Comparison of ENCODE assay signal across 9 cellular contexts in the genomic region with DNA sequence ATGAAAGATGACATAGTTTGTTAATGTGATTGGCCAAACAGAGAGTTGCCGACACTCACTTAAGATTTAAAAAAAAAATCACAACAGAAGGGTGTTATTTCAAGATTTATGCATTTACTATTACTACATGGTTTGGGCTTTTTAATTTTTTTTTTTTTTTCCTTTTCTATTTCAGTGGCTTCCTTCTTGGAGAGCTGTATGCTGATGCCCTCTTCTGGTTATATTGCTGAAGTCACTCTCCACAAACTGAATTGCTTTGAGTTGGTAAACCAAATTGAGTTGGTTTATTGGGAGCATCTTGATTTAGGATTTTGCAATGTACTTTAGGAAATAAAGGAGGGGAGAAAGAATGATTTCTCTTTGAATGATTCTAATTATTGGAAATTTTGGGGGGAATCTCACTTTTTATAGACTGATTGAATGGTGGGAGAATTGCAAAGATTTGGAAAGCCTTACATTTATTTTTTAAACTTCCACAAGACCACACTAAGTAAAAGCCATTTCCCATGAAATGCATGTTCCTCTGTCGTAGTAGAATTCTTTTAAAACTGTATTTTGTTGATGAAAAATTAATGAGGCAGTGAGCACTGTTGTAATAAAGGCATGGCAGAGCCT.
A peak's percentile ranks its signal among the peaks of the same experiment; 100 is the strongest.
DNase-seq lines count a peak whose midpoint lies in the region; ATAC-seq, FAIRE-seq and TF ChIP-seq lines count a peak whose summit lies in the region.
"Had no signal": no experiment of that assay in that cellular context is flagged by ENCODE, and none has a peak within 500 bp of the region (broad histone marks: within the 10 kb centered on the region; RNA-seq: fewer than 3 reads in every experiment).

No MANE protein-coding gene starts in this region.

- no peak overlapping the region for H3K4me3 Mint-ChIP-seq in WTC11
- H3K4me3 Mint-ChIP-seq in activated T-cell treated with anti-CD3 and anti-CD28 coated beads, Interleukin-2, amount 50 U/mL, for 4 hours: no peak overlapping the region

- H3K9me3 Mint-ChIP-seq in WTC11: no peaks in the 10 kb centered on the region
- no peaks in the 10 kb centered on the region for H3K9me3 Mint-ChIP-seq in activated T-cell treated with anti-CD3 and anti-CD28 coated beads, Interleukin-2, amount 50 U/mL, for 4 hours

- H3K36me3 ChIP-seq in kidney (ENCODE audit: control insufficient read depth in 1 of 2, insufficient read depth in 2 of 2, low read length in 2 of 2): no peaks in the 10 kb centered on the region

- peaks cover 4% of the 10 kb centered on the region for H3K27me3 Mint-ChIP-seq in WTC11 (ENCODE audit: low read depth)
- no peaks in the 10 kb centered on the region for H3K27me3 Mint-ChIP-seq in activated T-cell treated with anti-CD3 and anti-CD28 coated beads, Interleukin-2, amount 50 U/mL, for 4 hours (ENCODE audit: low read depth)

- no peak for TF ChIP-seq CTCF in WTC11 (IDR thresholded peaks at IDR 0.05)
- peak; percentile 30 for TF ChIP-seq CTCF in kidney (IDR thresholded peaks at IDR 0.05; ENCODE audit: borderline replicate concordance, extremely low read depth, insufficient read depth)
- TF ChIP-seq CTCF in coronary artery (IDR thresholded peaks at IDR 0.05): no peak

- CTCF ChIA-PET in WTC11 (lab: Charles Lee): interaction anchor here (0.6 to 1.8 kb wide), 21 partner anchors 10 to 234 kb away, joined by 3 to 11 read pairs (median 4); no protein-coding TSS in a partner anchor

- H3K36me3 Mint-ChIP-seq in WTC11: no peaks in the 10 kb centered on the region
- no peaks in the 10 kb centered on the region for H3K36me3 Mint-ChIP-seq in activated T-cell treated with anti-CD3 and anti-CD28 coated beads, Interleukin-2, amount 50 U/mL, for 4 hours (ENCODE audit: insufficient read depth)

- DNase-seq in ACHN (peak; percentile 24), H4 (ENCODE audit: low spot score) (peak; percentile 36), WTC11 (ENCODE audit: low spot score) (no peak), kidney (no peak), coronary artery (ENCODE audit: low spot score) (no peak), islet precursor cell (no peak)
- no peak for DNase-seq in activated T-cell treated with anti-CD3 and anti-CD28 coated beads, Interleukin-2, amount 50 U/mL, for 4 hours
- DNase-seq: NCI-H2081 had no signal

- peaks cover 20% of the 10 kb centered on the region for H3K4me1 Mint-ChIP-seq in WTC11
- no peaks in the 10 kb centered on the region for H3K4me1 Mint-ChIP-seq in activated T-cell treated with anti-CD3 and anti-CD28 coated beads, Interleukin-2, amount 50 U/mL, for 4 hours (ENCODE audit: low read depth)

- intact Hi-C loops in kidney (cut with DNase I): no loop called here

- no peak overlapping the region for H3K9ac ChIP-seq in kidney (ENCODE audit: low read length in 2 of 2)

- no peaks in the 10 kb centered on the region for H3K4me1 ChIP-seq in kidney (ENCODE audit: control insufficient read depth in 1 of 2, insufficient read depth in 1 of 2, low read depth in 1 of 2, low read length in 2 of 2)

- H3K27ac ChIP-seq in kidney (ENCODE audit: low read depth in 2 of 2, low read length in 2 of 2) (no peak overlapping the region), coronary artery (no peak overlapping the region)

- H3K4me3 ChIP-seq in kidney (ENCODE audit: low read length in 2 of 2): no peak overlapping the region
- H3K4me3 ChIP-seq in coronary artery: no peak overlapping the region

- no peak for FAIRE-seq in kidney (lab: Jason Lieb, UNC)

- H3K9me3 ChIP-seq in kidney (ENCODE audit: control insufficient read depth in 1 of 2, low read length in 2 of 2): no peaks in the 10 kb centered on the region

- 0 out of 2 replicates have a peak overlapping the region, but pooled peaks have one; percentile 77 for H3K27ac Mint-ChIP-seq in WTC11

- in situ Hi-C loops in ACHN (cut with HindIII; ENCODE audit: low pct_ligation_motif_present, low pct_unique_long_range_greater_than_20kb, low sequenced_read_pairs): no loop called here

- POLR2A ChIA-PET in WTC11 (lab: Charles Lee): interaction anchor here (0.7 kb wide), 1 partner anchor 141 kb away, joined by 6 read pairs; no protein-coding TSS in a partner anchor

- ATAC-seq in WTC11 (no peak), GM18858 (IDR thresholded peaks at IDR 0.05; ENCODE audit: unreplicated experiment) (no peak)
- ATAC-seq in activated T-cell treated with anti-CD3 and anti-CD28 coated beads, Interleukin-2, amount 50 U/mL, for 4 hours: no peak

TF ChIP-seq in WTC11, 78 proteins besides CTCF, POLR2A, EP300 and RAD21:
- TF ChIP-seq ZNF396 (CRISPR knock-in tag; IDR thresholded peaks at IDR 0.05; ENCODE audit: borderline replicate concordance): no peak
- TF ChIP-seq, protein P1, sequence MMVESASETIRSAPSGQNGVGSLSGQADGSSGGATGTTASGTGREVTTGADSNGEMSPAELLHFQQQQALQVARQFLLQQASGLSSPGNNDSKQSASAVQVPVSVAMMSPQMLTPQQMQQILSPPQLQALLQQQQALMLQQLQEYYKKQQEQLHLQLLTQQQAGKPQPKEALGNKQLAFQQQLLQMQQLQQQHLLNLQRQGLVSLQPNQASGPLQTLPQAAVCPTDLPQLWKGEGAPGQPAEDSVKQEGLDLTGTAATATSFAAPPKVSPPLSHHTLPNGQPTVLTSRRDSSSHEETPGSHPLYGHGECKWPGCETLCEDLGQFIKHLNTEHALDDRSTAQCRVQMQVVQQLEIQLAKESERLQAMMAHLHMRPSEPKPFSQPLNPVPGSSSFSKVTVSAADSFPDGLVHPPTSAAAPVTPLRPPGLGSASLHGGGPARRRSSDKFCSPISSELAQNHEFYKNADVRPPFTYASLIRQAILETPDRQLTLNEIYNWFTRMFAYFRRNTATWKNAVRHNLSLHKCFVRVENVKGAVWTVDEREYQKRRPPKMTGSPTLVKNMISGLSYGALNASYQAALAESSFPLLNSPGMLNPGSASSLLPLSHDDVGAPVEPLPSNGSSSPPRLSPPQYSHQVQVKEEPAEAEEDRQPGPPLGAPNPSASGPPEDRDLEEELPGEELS (CRISPR knock-in tag; IDR thresholded peaks at IDR 0.05): no peak
TF ChIP-seq in WTC11: peak in this region for 0.

Comparison
In these comparisons a context has a peak if more than half of its experiments do, and no peak if none do; other contexts are left out.
1. DNase-seq: peak in ACHN (single experiment) and H4 (single experiment); none in WTC11 (single experiment), kidney (single experiment), coronary artery (single experiment), activated T-cell treated with anti-CD3 and anti-CD28 coated beads, Interleukin-2, amount 50 U/mL, for 4 hours (single experiment) and islet precursor cell (single experiment).